Comparison of ENCODE assay signal across 6 cellular contexts in the genomic region with DNA sequence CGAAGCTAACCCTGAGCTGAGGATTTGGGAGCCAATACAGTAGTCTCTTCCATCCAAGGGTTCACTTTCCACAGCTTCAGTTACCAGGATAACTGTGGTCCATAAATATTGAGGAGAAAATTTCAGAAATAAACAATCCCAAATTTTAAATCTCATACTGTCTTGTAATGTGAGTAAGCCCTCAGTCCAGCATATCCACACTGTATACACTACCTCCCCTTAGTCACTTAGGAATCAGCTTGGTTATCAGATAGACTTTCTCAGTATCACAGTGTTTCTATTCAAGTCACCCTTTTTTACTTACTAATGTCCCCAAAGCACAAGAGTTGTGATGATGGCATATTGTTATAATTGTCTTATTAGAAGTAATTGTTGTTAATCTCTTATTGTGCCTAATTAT.
"Had no signal": no experiment of that assay in that cellular context is flagged by ENCODE, and none has a peak within 500 bp of the region (broad histone marks: within the 10 kb centered on the region; RNA-seq: fewer than 3 reads in every experiment).

No MANE protein-coding gene starts in this region.

- H3K27ac ChIP-seq: HL-60, KMS-11 had no signal

- ATAC-seq: HepG2, K562 had no signal

- H3K4me2 ChIP-seq: KMS-11 had no signal

- H3K4me3 ChIP-seq: K562 had no signal

- H3K9ac ChIP-seq: KMS-11 had no signal

- DNase-seq: KBM-7, KG1 had no signal
